In genomic region chr6:44048277-44048676, GRCh38 we compare ENCODE assay signal across 17 cellular contexts.
"Had no signal": no experiment of that assay in that cellular context is flagged by ENCODE, and none has a peak within 500 bp of the region (broad histone marks: within the 10 kb centered on the region; RNA-seq: fewer than 3 reads in every experiment).

No MANE protein-coding gene starts in this region.

- H3K9me3 ChIP-seq: gastrocnemius medialis, left lung, right atrium auricular region, suprapubic skin had no signal

- ATAC-seq: gastrocnemius medialis; left lung; stimulated activated naive CD8-positive, alpha-beta T cell treated with anti-CD3 and anti-CD28 coated beads, Interleukin-15, Interleukin-2, amounts not matched to agents 100 U/mL and 50 U/mL, for 24 hours; T-cell had no signal

- DNase-seq: activated CD4-positive, alpha-beta T cell treated with anti-CD3 and anti-CD28 coated beads, Interleukin-2, amount 50 U/mL, for 4 hours; activated CD4-positive, CD25-positive, alpha-beta regulatory T cell treated with anti-CD3 and anti-CD28 coated beads, Interleukin-2, amount 50 U/mL, for 72 hours; activated naive CD4-positive, alpha-beta T cell treated with anti-CD3 and anti-CD28 coated beads, Interleukin-2, amount 10 ng/mL, durations not matched to agents 7 days and 5 days; endodermal cell; gastrocnemius medialis; islet precursor cell; mesendoderm; occipital lobe; small intestine; stimulated activated CD4-positive, alpha-beta T cell treated with anti-CD3 and anti-CD28 coated beads, Interleukin-4, amount 100 ng/mL, for 4 hours; stimulated activated CD8-positive, alpha-beta memory T cell treated with anti-CD3 and anti-CD28 coated beads, Interleukin-4, amount 100 ng/mL, for 48 hours; stimulated activated naive CD8-positive, alpha-beta T cell treated with anti-CD3 and anti-CD28 coated beads, Interleukin-15, Interleukin-2, amounts not matched to agents 100 U/mL and 50 U/mL, for 24 hours; T-cell had no signal

- H3K4me3 ChIP-seq: dorsolateral prefrontal cortex, gastrocnemius medialis, left lung, right atrium auricular region, suprapubic skin had no signal

- H3K27ac ChIP-seq: gastrocnemius medialis, left lung had no signal

- H3K27me3 ChIP-seq: dorsolateral prefrontal cortex, gastrocnemius medialis, left lung, right atrium auricular region, suprapubic skin had no signal

- H3K36me3 ChIP-seq: gastrocnemius medialis, left lung, right atrium auricular region, suprapubic skin had no signal
